In genomic region chr14:89767861-89768268, GRCh38 we compare ENCODE assay signal across 8 cellular contexts.
A peak's percentile ranks its signal among the peaks of the same experiment; 100 is the strongest.
DNase-seq lines count a peak whose midpoint lies in the region; ATAC-seq and TF ChIP-seq lines count a peak whose summit lies in the region.

No MANE protein-coding gene starts in this region.

- no peak for TF ChIP-seq EP300 in Ishikawa (IDR thresholded peaks at IDR 0.05; ENCODE audit: borderline replicate concordance)

- peak; percentile 63 for ATAC-seq in GM21528 (IDR thresholded peaks at IDR 0.05; ENCODE audit: low FRiP score, unreplicated experiment)

- peak; percentile 62 for TF ChIP-seq RAD21 in Ishikawa (IDR thresholded peaks at IDR 0.05; ENCODE audit: low read depth)

- DNase-seq in EL (peak; percentile 61), T follicular helper cell (ENCODE audit: low read depth) (peak; percentile 44), amniotic stem cell (lab: John Stamatoyannopoulos, UW) (peak; percentile 40), iPS-NIHi7 (ENCODE audit: extremely low spot score) (peak; percentile 65), NCI-H1436 (lab: John Stamatoyannopoulos, UW) (no peak)
- peak; percentile 20 to 58 for DNase-seq in stimulated activated CD4-positive, alpha-beta T cell treated with anti-CD3 and anti-CD28 coated beads, Interleukin-4, amount 100 ng/mL, for 48 hours (ENCODE audit: low read depth in 2 of 2)

TF ChIP-seq in Ishikawa, 13 proteins besides CTCF, POLR2A, EP300 and RAD21:
- TF ChIP-seq CREB1 (IDR thresholded peaks at IDR 0.05; ENCODE audit: low read depth) = no peak
- TF ChIP-seq ZBTB7A (IDR thresholded peaks at IDR 0.05; ENCODE audit: low read depth) = no peak
- no peak for TF ChIP-seq YY1 (IDR thresholded peaks at IDR 0.05; ENCODE audit: low read depth)
- no peak for TF ChIP-seq EGR1 (IDR thresholded peaks at IDR 0.05)
- no peak for TF ChIP-seq TCF12 (IDR thresholded peaks at IDR 0.05; ENCODE audit: low read depth)
- no peak for TF ChIP-seq MAX (IDR thresholded peaks at IDR 0.05)
- no peak for TF ChIP-seq FOXM1 (IDR thresholded peaks at IDR 0.05; ENCODE audit: borderline replicate concordance, low read depth)
- TF ChIP-seq TEAD4 (IDR thresholded peaks at IDR 0.05) = no peak
- TF ChIP-seq NFIC (IDR thresholded peaks at IDR 0.05) = no peak
- no peak for TF ChIP-seq REST (IDR thresholded peaks at IDR 0.05; ENCODE audit: low read depth)
- TF ChIP-seq CEBPB (IDR thresholded peaks at IDR 0.05) = no peak
- no peak for TF ChIP-seq USF1 (IDR thresholded peaks at IDR 0.05)
- TF ChIP-seq TAF1 (IDR thresholded peaks at IDR 0.05; ENCODE audit: low read depth) = no peak
